8 cellular contexts compared by ENCODE assay signal in genomic region chr2:47402805-47403691, GRCh38. TPM values are rescaled to one million over a fixed set of nuclear protein-coding genes. Genes with fewer than 3 reads are reported as not detected.
DNase-seq lines count a peak whose midpoint lies in the region; ATAC-seq and TF ChIP-seq lines count a peak whose summit lies in the region.

Gene MSH2 (plus strand): TSS chr2:47403156. CDS start chr2:47403192, 36 bp downstream.

- in situ Hi-C loops in endometrial microvascular endothelial cells (cut with HindIII; ENCODE audit: inconsistent ontology term, low pct_unique_long_range_greater_than_20kb, low sequenced_read_pairs), result no loop called here

- H2AFZ ChIP-seq in OCI-LY1 (ENCODE audit: low read length), result peak within 1 kb of the TSS; percentile 26; the same call in 1 of the 2 replicates

- no peaks in the 10 kb centered on the region for H3F3A ChIP-seq in OCI-LY1 (ENCODE audit: insufficient read depth, low read length)

- H4K20me1 ChIP-seq in OCI-LY1 (ENCODE audit: insufficient read depth, low read length), result no peaks in the 10 kb centered on the region

- H3K9me3 ChIP-seq in OCI-LY1 (ENCODE audit: low read length), result no peaks in the 10 kb centered on the region
- no peaks in the 10 kb centered on the region for H3K9me3 ChIP-seq in mesodermal cell (ENCODE audit: control insufficient read depth, low read length)

- no peaks in the 10 kb centered on the region for H3K27me3 ChIP-seq in OCI-LY1 (ENCODE audit: insufficient read depth, low read length)

- peaks cover 22% of the 10 kb centered on the region for H3K4me1 ChIP-seq in OCI-LY1 (ENCODE audit: insufficient read depth, low read length, severe bottlenecking)
- H3K4me1 ChIP-seq in mesodermal cell (ENCODE audit: control insufficient read depth, insufficient read depth, low read length, poor library complexity, severe bottlenecking), result peaks cover 10% of the 10 kb centered on the region

- peak within 1 kb of the TSS; percentile 90 for H3K4me2 ChIP-seq in OCI-LY1 (ENCODE audit: low read length)

- no peak; the same call in 1 of the 2 replicates for TF ChIP-seq CTCF in OCI-LY1 (IDR thresholded peaks at IDR 0.05; ENCODE audit: low read length)

- H3K36me3 ChIP-seq in OCI-LY1 (ENCODE audit: insufficient read depth, low read length) (peaks cover 26% of the 10 kb centered on the region), mesodermal cell (ENCODE audit: control insufficient read depth, insufficient read depth, low read length) (peaks cover 27% of the 10 kb centered on the region)

- ATAC-seq in GM21515 (IDR thresholded peaks at IDR 0.05; ENCODE audit: unreplicated experiment), result peak; percentile 93

- H3K4me3 ChIP-seq in OCI-LY1 (ENCODE audit: low read depth, low read length, poor library complexity, severe bottlenecking) (peak within 1 kb of the TSS; percentile 90), mesodermal cell (ENCODE audit: extremely low read depth, insufficient read depth, low read length, poor library complexity, severe bottlenecking) (peak within 1 kb of the TSS; percentile 86)

- DNase-seq in D341Med (ENCODE audit: low spot score) (peak; percentile 99), HuH-7 (ENCODE audit: low spot score) (peak; percentile 94)
- DNase-seq in activated CD8-positive, alpha-beta memory T cell treated with anti-CD3 and anti-CD28 coated beads, Interleukin-2, amount 50 U/mL, for 24 hours (ENCODE audit: extremely low read depth), result peak; percentile 86
- peak; percentile 72 for DNase-seq in stimulated activated CD8-positive, alpha-beta memory T cell treated with anti-CD3 and anti-CD28 coated beads, Interleukin-15, amount 100 ng/mL, for 24 hours (ENCODE audit: low read depth)

- WGBS in mesodermal cell (ENCODE audit: insufficient coverage in 2 of 2), 2 experiments, result 0% methylated on average over 68 to 76 of the region's 78 CpGs

- peak within 1 kb of the TSS; percentile 93 for H3K9ac ChIP-seq in OCI-LY1 (ENCODE audit: low read length)

- peaks cover 49% of the 10 kb centered on the region for H3K79me2 ChIP-seq in OCI-LY1 (ENCODE audit: insufficient read depth, low read length)

- H3K27ac ChIP-seq in OCI-LY1 (ENCODE audit: low read depth, low read length, poor library complexity, severe bottlenecking) (peak within 1 kb of the TSS; percentile 85), mesodermal cell (ENCODE audit: low read depth, low read length, severe bottlenecking) (peak within 1 kb of the TSS; percentile 73)

- H3K9me2 ChIP-seq in OCI-LY1 (ENCODE audit: low read depth, low read length), result no peaks in the 10 kb centered on the region

RNA-seq across cellular contexts. Expression of gene MSH2, which starts in this region (rescaled TPM):
- 36.1 TPM for total RNA-seq in endometrial microvascular endothelial cells (ENCODE audit: inconsistent ontology term)
- polyA plus RNA-seq in mesodermal cell (2013, experiment 1 of 2), result 37.9 TPM
- polyA plus RNA-seq in mesodermal cell (2013, experiment 2 of 2), result 42.7 TPM

Comparison
In these comparisons a context has a peak if more than half of its experiments do, and no peak if none do; other contexts are left out.
1. Peak in every context shown above with its lines: DNase-seq, ATAC-seq, H3K4me3 ChIP-seq and H3K27ac ChIP-seq.